Comparison of ENCODE assay signal across 8 cellular contexts in the genomic region with DNA sequence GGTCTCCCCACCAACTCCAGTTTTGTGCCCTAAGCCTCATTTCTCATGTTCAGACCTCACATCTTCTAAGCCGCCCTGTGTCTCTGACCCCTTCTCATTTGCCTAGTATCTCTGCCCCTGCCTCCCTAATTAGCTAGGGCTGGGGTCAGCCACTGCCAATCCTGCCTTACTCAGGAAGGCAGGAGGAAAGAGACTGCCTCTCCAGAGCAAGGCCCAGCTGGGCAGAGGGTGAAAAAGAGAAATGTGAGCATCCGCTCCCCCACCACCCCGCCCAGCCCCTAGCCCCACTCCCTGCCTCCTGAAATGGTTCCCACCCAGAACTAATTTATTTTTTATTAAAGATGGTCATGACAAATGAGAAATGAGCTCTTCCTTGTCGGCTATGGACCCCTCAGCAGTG. TPM values are rescaled to one million over a fixed set of nuclear protein-coding genes. Genes with fewer than 3 reads are reported as not detected.
DNase-seq lines count a peak whose midpoint lies in the region; ATAC-seq and TF ChIP-seq lines count a peak whose summit lies in the region.

No MANE protein-coding gene starts in this region.

- CTCF ChIA-PET in activated naive CD4-positive, alpha-beta T cell treated with anti-CD3 and anti-CD28 coated beads for 36 hours (lab: Charles Lee): interaction anchor here (0.6 to 13.3 kb wide), 33 partner anchors 9 to 434 kb away, joined by 3 to 167 read pairs (median 4); partner anchors contain the start of genes ADAMTSL4, ENSA and MCL1
- CTCF ChIA-PET in HEK293T (lab: Yijun Ruan, JAX): interaction anchor here (0.6 to 4.0 kb wide), 32 partner anchors 8 to 1423 kb away, joined by 3 to 19 read pairs (median 4); partner anchors contain the start of genes ADAMTSL4, ENSA, FALEC and MCL1

- intact Hi-C loops in activated naive CD4-positive, alpha-beta T cell treated with anti-CD3 and anti-CD28 coated beads for 36 hours (cut with micrococcal nuclease): loop anchor here (1.0 to 5.0 kb wide), 5 partner anchors 96 to 596 kb away; partner anchors contain the start of genes CDC42SE1, GOLPH3L and TNFAIP8L2
- intact Hi-C loops in body of pancreas (cut with DNase I): no loop called here

- H3K36me3 ChIP-seq in body of pancreas (replicated peaks in 1 of 2; ENCODE audit: insufficient read depth in 1 of 2, low read depth in 2 of 2) (no peaks in the 10 kb centered on the region), lung (ENCODE audit: control insufficient read depth in 2 of 2, insufficient read depth in 2 of 2, low read length in 2 of 2) (peaks cover 0 to 15% of the 10 kb centered on the region in 2 donors), tibial nerve (peaks cover 0 to 24% (median 0%) of the 10 kb centered on the region in 3 donors)

- H3K9me3 ChIP-seq in body of pancreas (no peaks in the 10 kb centered on the region), lung (ENCODE audit: control insufficient read depth in 2 of 2, insufficient read depth in 1 of 2, low read length in 1 of 2) (no peaks in the 10 kb centered on the region), tibial nerve (no peaks in the 10 kb centered on the region)

- no peak for ATAC-seq in body of pancreas
- ATAC-seq in lung (ENCODE audit: insufficient read depth, low FRiP score): no peak
- no peak for ATAC-seq in GM19395 (IDR thresholded peaks at IDR 0.05; ENCODE audit: unreplicated experiment)

- H3K9me3 Mint-ChIP-seq in activated naive CD4-positive, alpha-beta T cell treated with anti-CD3 and anti-CD28 coated beads for 36 hours: no peaks in the 10 kb centered on the region

- TF ChIP-seq CTCF in body of pancreas (IDR thresholded peaks at IDR 0.05): no peak
- no peak for TF ChIP-seq CTCF in lung (IDR thresholded peaks at IDR 0.05; ENCODE audit: control extremely low read depth, extremely low read depth)
- no peak for TF ChIP-seq CTCF in tibial nerve (IDR thresholded peaks at IDR 0.05)

- TF ChIP-seq EP300 in tibial nerve (IDR thresholded peaks at IDR 0.05): no peak

- H3K4me3 ChIP-seq in body of pancreas: no peak overlapping the region
- no peak overlapping the region for H3K4me3 ChIP-seq in lung
- H3K4me3 ChIP-seq in tibial nerve: peak overlapping the region; percentile 41 to 57 (median 52)

- H3K4me1 Mint-ChIP-seq in activated naive CD4-positive, alpha-beta T cell treated with anti-CD3 and anti-CD28 coated beads for 36 hours (ENCODE audit: low read depth): peaks cover 43% of the 10 kb centered on the region

- no peaks in the 10 kb centered on the region for H3K36me3 Mint-ChIP-seq in activated naive CD4-positive, alpha-beta T cell treated with anti-CD3 and anti-CD28 coated beads for 36 hours (ENCODE audit: low read depth)

- no peaks in the 10 kb centered on the region for H3K27me3 Mint-ChIP-seq in activated naive CD4-positive, alpha-beta T cell treated with anti-CD3 and anti-CD28 coated beads for 36 hours (ENCODE audit: low read depth)

- peak overlapping the region; percentile 100 for H3K27ac Mint-ChIP-seq in activated naive CD4-positive, alpha-beta T cell treated with anti-CD3 and anti-CD28 coated beads for 36 hours

- DNase-seq in activated naive CD4-positive, alpha-beta T cell treated with anti-CD3 and anti-CD28 coated beads for 36 hours: no peak
- DNase-seq in activated naive CD4-positive, alpha-beta T cell treated with anti-CD3 and anti-CD28 coated beads, Interleukin-2, amount 50 U/mL, for 16 hours: no peak
- DNase-seq in body of pancreas: no peak
- DNase-seq in lung (ENCODE audit: low spot score): no peak
- no peak for DNase-seq in tibial nerve (ENCODE audit: low spot score in 2 of 2)
- DNase-seq in SIG-M5 treated with dmso at 0.1 percent for 504 hours (lab: John Stamatoyannopoulos, UW; ENCODE audit: unreplicated experiment): no peak
- DNase-seq in HEK293T (ENCODE audit: extremely low spot score): no peak

- no peak for TF ChIP-seq POLR2A in body of pancreas (IDR thresholded peaks at IDR 0.05)
- no peak for TF ChIP-seq POLR2A in tibial nerve (IDR thresholded peaks at IDR 0.05)

- H3K27me3 ChIP-seq in body of pancreas: no peaks in the 10 kb centered on the region
- H3K27me3 ChIP-seq in lung (ENCODE audit: control insufficient read depth, insufficient read depth): no peaks in the 10 kb centered on the region
- H3K27me3 ChIP-seq in tibial nerve: no peaks in the 10 kb centered on the region

- H3K27ac ChIP-seq in body of pancreas: peak overlapping the region; percentile 97 to 100 (median 98)
- H3K27ac ChIP-seq in lung (ENCODE audit: low read depth in 1 of 2, low read length in 1 of 2): peak overlapping the region; percentile 93 to 96
- H3K27ac ChIP-seq in tibial nerve: peak overlapping the region; percentile 97 to 100 (median 99)

- POLR2A ChIA-PET in HEK293T (lab: Yijun Ruan, JAX): interaction anchor here (0.6 to 11.7 kb wide), 5 partner anchors 10 to 196 kb away, joined by 3 to 260 read pairs (median 11); partner anchors contain the start of genes ENSA, MCL1 and RPRD2

- WGBS in body of pancreas, 2 donors: 63 to 67% methylated on average over 4 of the region's 4 CpGs
- WGBS in lung, 2 donors: 68 to 72% methylated on average over 4 of the region's 4 CpGs
- 45 to 53% methylated on average over 4 of the region's 4 CpGs for WGBS in tibial nerve, 2 donors

- peaks cover 63% of the 10 kb centered on the region for H3K4me1 ChIP-seq in body of pancreas
- H3K4me1 ChIP-seq in lung (ENCODE audit: control insufficient read depth in 2 of 2, insufficient read depth in 2 of 2, low read length in 2 of 2): peaks cover 19 to 33% of the 10 kb centered on the region in 2 donors
- H3K4me1 ChIP-seq in tibial nerve: peaks cover 11 to 87% (median 61%) of the 10 kb centered on the region in 4 donors

- peak overlapping the region; percentile 99 for H3K4me3 Mint-ChIP-seq in activated naive CD4-positive, alpha-beta T cell treated with anti-CD3 and anti-CD28 coated beads for 36 hours

TF ChIP-seq in HEK293T, 16 proteins besides CTCF, POLR2A, EP300 and RAD21:
- TF ChIP-seq BHLHE40 (IDR thresholded peaks at IDR 0.05; ENCODE audit: borderline replicate concordance) (no peak), LEF1 (IDR thresholded peaks at IDR 0.05; ENCODE audit: borderline replicate concordance) (no peak), ELF4 (IDR thresholded peaks at IDR 0.05) (no peak), ZNF384 (IDR thresholded peaks at IDR 0.05) (no peak), SP1 (IDR thresholded peaks at IDR 0.05) (no peak), L3MBTL2 (conservative IDR thresholded peaks at IDR 0.05) (no peak), SUZ12 (IDR thresholded peaks at IDR 0.05) (no peak), FOXK2 (IDR thresholded peaks at IDR 0.05) (no peak), CTBP1 (IDR thresholded peaks at IDR 0.05; ENCODE audit: borderline replicate concordance) (no peak)

RNA-seq across cellular contexts. Expression of gene ADAMTSL4, which starts 11.4 kb away (rescaled TPM):
- total RNA-seq in activated naive CD4-positive, alpha-beta T cell treated with anti-CD3 and anti-CD28 coated beads for 36 hours: 1 to 10 TPM; 1.3 to 2.0 TPM
- total RNA-seq in body of pancreas (1 to 10 TPM; 4.7 to 7.6 TPM), lung (100 to 1,000 TPM in 1 of 2 donors, 10 to 100 TPM in 1; 23.2 to 104 TPM), tibial nerve (100 to 1,000 TPM in 2 of 4 donors, 10 to 100 TPM in 2; 54.4 to 132 (median 93.2) TPM)
- 10 to 100 TPM; 36.4 to 59.5 TPM for polyA plus RNA-seq in lung

RNA-seq across cellular contexts. Expression of gene MCL1, which starts 18.8 kb away (rescaled TPM):
- 100 to 1,000 TPM; 228 to 235 TPM for total RNA-seq in activated naive CD4-positive, alpha-beta T cell treated with anti-CD3 and anti-CD28 coated beads for 36 hours
- total RNA-seq in body of pancreas (100 to 1,000 TPM; 211 to 223 TPM), lung (100 to 1,000 TPM; 293 to 336 TPM), tibial nerve (100 to 1,000 TPM; 235 to 306 (median 258) TPM)
- 100 to 1,000 TPM; 109 to 307 TPM for polyA plus RNA-seq in lung

RNA-seq across cellular contexts. Expression of gene FALEC, which starts 45.0 kb away (rescaled TPM):
- not detected for total RNA-seq in activated naive CD4-positive, alpha-beta T cell treated with anti-CD3 and anti-CD28 coated beads for 36 hours
- not detected for total RNA-seq in body of pancreas
- total RNA-seq in lung: not detected
- under 1 TPM in 1 of 2 donors, not detected in 1; 0.09 TPM for polyA plus RNA-seq in lung
- total RNA-seq in tibial nerve: not detected

RNA-seq across cellular contexts. Expression of gene ECM1, which starts 52.7 kb away (rescaled TPM):
- under 1 TPM; 0.69 to 0.88 TPM for total RNA-seq in activated naive CD4-positive, alpha-beta T cell treated with anti-CD3 and anti-CD28 coated beads for 36 hours
- total RNA-seq in body of pancreas (1 to 10 TPM; 1.3 to 2.1 TPM), lung (10 to 100 TPM in 1 of 2 donors, 1 to 10 TPM in 1; 1.2 to 20.0 TPM), tibial nerve (10 to 100 TPM; 10.1 to 32.2 (median 15.0) TPM)
- polyA plus RNA-seq in lung: 10 to 100 TPM in 1 of 2 donors, 1 to 10 TPM in 1; 9.0 to 12.3 TPM

Comparison
In these comparisons a context has a peak if more than half of its experiments do, and no peak if none do; other contexts are left out.
1. H3K4me3 ChIP-seq: peak in tibial nerve (4 of 4); none in body of pancreas (0 of 2) and lung (single experiment).
2. Peak in every context shown above with its lines, with median percentiles within 50 percentile points of each other: H3K27ac ChIP-seq.